In the genomic region with DNA sequence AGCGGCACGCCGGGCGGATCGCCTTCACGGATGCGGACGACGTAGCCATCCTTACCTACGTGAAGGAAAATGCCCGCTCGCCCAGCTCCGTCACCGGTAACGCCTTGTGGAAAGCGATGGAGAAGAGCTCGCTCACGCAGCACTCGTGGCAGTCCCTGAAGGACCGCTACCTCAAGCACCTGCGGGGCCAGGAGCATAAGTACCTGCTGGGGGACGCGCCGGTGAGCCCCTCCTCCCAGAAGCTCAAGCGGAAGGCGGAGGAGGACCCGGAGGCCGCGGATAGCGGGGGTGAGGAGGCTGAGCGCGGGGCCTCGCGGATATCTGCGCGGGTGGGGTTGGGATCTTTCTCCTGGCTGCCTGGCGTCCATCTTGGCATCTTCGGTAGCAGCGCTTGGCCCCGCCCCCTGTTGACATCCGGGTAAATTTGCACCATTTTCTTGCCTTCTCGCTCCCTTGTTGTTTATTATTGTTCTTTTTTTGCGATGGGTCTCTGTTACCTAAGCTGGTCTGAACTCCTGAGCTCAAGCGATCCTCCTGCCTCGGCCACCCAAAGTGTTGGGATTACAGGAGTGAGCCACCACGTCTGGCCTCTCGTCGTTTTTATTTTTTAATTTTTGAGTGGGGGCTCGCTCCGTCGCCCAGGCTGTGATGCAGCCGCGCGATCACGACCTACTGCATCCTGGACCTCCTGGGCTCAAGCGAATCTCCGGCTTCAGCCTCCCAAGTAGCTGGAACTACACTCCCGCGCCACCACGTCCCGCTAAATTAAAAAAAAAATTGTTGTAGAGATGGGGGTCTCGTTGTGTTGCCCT, we compare ENCODE assay signal across 1 cellular context.
TF ChIP-seq lines count a peak whose summit lies in the region.

No MANE protein-coding gene starts in this region.

TF ChIP-seq in HepG2, 621 proteins besides CTCF, POLR2A, EP300 and RAD21 (continued from another document and continues in another):
- TF ChIP-seq, protein P1, sequence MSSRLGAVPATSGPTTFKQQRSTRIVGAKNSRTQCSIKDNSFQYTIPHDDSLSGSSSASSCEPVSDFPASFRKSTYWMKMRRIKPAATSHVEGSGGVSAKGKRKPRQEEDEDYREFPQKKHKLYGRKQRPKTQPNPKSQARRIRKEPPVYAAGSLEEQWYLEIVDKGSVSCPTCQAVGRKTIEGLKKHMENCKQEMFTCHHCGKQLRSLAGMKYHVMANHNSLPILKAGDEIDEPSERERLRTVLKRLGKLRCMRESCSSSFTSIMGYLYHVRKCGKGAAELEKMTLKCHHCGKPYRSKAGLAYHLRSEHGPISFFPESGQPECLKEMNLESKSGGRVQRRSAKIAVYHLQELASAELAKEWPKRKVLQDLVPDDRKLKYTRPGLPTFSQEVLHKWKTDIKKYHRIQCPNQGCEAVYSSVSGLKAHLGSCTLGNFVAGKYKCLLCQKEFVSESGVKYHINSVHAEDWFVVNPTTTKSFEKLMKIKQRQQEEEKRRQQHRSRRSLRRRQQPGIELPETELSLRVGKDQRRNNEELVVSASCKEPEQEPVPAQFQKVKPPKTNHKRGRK (CRISPR knock-in tag; IDR thresholded peaks at IDR 0.05) = no peak; the same call in 1 of the 2 replicates
- TF ChIP-seq DMAP1 (CRISPR knock-in tag; IDR thresholded peaks at IDR 0.05) (no peak; the same call in 1 of the 2 replicates), ZMYM4 (CRISPR knock-in tag; IDR thresholded peaks at IDR 0.05) (no peak), TBP (CRISPR knock-in tag; IDR thresholded peaks at IDR 0.05) (no peak), ZNF605 (CRISPR knock-in tag; IDR thresholded peaks at IDR 0.05) (no peak), CBX1 (IDR thresholded peaks at IDR 0.05; ENCODE audit: low read depth) (no peak), ZNF709 (CRISPR knock-in tag; IDR thresholded peaks at IDR 0.05) (0 out of 2 replicates have a peak, but pooled peaks have one; percentile 33), NFE2 (CRISPR knock-in tag; IDR thresholded peaks at IDR 0.05) (no peak), ZNF451 (CRISPR knock-in tag; IDR thresholded peaks at IDR 0.05) (no peak), ZNF101 (CRISPR knock-in tag; IDR thresholded peaks at IDR 0.05; ENCODE audit: borderline replicate concordance, low read depth) (no peak), RARG (CRISPR knock-in tag; IDR thresholded peaks at IDR 0.05; ENCODE audit: low read depth) (no peak), ZNF781 (CRISPR knock-in tag; IDR thresholded peaks at IDR 0.05; ENCODE audit: borderline replicate concordance, not compliant biosample characterization) (peak; percentile 70), ZNF782 (CRISPR knock-in tag; IDR thresholded peaks at IDR 0.05; ENCODE audit: borderline replicate concordance) (no peak), MXD4 (CRISPR knock-in tag; IDR thresholded peaks at IDR 0.05) (no peak; the same call in 1 of the 2 replicates), POLR2AphosphoS5 (IDR thresholded peaks at IDR 0.05; ENCODE audit: low read depth, low read length) (peak; percentile 52), ZNF572 (CRISPR knock-in tag; IDR thresholded peaks at IDR 0.05) (no peak), TGIF2 (CRISPR knock-in tag; IDR thresholded peaks at IDR 0.05) (peak; percentile 71; the same call in 1 of the 2 replicates), ZNF552 (CRISPR knock-in tag; IDR thresholded peaks at IDR 0.05; ENCODE audit: borderline replicate concordance) (no peak), ZNF292 (CRISPR knock-in tag; IDR thresholded peaks at IDR 0.05; ENCODE audit: borderline replicate concordance, low read depth) (0 out of 2 replicates have a peak, but pooled peaks have one; percentile 15), HIVEP1 (CRISPR knock-in tag; IDR thresholded peaks at IDR 0.05) (0 out of 2 replicates have a peak, but pooled peaks have one; percentile 45), SOX5 (CRISPR knock-in tag; IDR thresholded peaks at IDR 0.05; ENCODE audit: borderline replicate concordance) (no peak), POLR2AphosphoS2 (IDR thresholded peaks at IDR 0.05; ENCODE audit: low read depth, low read length) (no peak), BCL6 (CRISPR knock-in tag; IDR thresholded peaks at IDR 0.05) (no peak), DR1 (CRISPR knock-in tag; IDR thresholded peaks at IDR 0.05) (no peak), MYC (CRISPR knock-in tag; IDR thresholded peaks at IDR 0.05; ENCODE audit: borderline replicate concordance) (peak; percentile 32; the same call in 1 of the 2 replicates), HNF4G (IDR thresholded peaks at IDR 0.05; ENCODE audit: borderline replicate concordance, low read depth, low read length) (no peak), HNF4G (CRISPR knock-in tag; IDR thresholded peaks at IDR 0.05; ENCODE audit: borderline replicate concordance, low read depth) (0 out of 2 replicates have a peak, but pooled peaks have one; percentile 10), ZNF335 (CRISPR knock-in tag; IDR thresholded peaks at IDR 0.05) (no peak), RFX1 (IDR thresholded peaks at IDR 0.05) (no peak), YEATS2 (CRISPR knock-in tag; IDR thresholded peaks at IDR 0.05; ENCODE audit: borderline replicate concordance) (peak; percentile 83; the same call in 1 of the 2 replicates), ZSCAN30 (CRISPR knock-in tag; IDR thresholded peaks at IDR 0.05) (no peak; the same call in 1 of the 2 replicates), TBX3 (IDR thresholded peaks at IDR 0.05; ENCODE audit: borderline replicate concordance) (no peak), POGZ (CRISPR knock-in tag; IDR thresholded peaks at IDR 0.05) (no peak; the same call in 1 of the 2 replicates), NR1H2 (CRISPR knock-in tag; IDR thresholded peaks at IDR 0.05; ENCODE audit: borderline replicate concordance, low read depth) (no peak), NR3C1 (CRISPR knock-in tag; IDR thresholded peaks at IDR 0.05) (no peak), ZNF225 (CRISPR knock-in tag; IDR thresholded peaks at IDR 0.05) (no peak), HDAC1 (CRISPR knock-in tag; IDR thresholded peaks at IDR 0.05) (0 out of 2 replicates have a peak, but pooled peaks have one; percentile 21), TOE1 (CRISPR knock-in tag; IDR thresholded peaks at IDR 0.05) (no peak), SNRNP70 (IDR thresholded peaks at IDR 0.05; ENCODE audit: low read depth, low read length) (no peak), MAFF (IDR thresholded peaks at IDR 0.05; ENCODE audit: low read depth, low read length) (no peak)
- TF ChIP-seq, protein P2, sequence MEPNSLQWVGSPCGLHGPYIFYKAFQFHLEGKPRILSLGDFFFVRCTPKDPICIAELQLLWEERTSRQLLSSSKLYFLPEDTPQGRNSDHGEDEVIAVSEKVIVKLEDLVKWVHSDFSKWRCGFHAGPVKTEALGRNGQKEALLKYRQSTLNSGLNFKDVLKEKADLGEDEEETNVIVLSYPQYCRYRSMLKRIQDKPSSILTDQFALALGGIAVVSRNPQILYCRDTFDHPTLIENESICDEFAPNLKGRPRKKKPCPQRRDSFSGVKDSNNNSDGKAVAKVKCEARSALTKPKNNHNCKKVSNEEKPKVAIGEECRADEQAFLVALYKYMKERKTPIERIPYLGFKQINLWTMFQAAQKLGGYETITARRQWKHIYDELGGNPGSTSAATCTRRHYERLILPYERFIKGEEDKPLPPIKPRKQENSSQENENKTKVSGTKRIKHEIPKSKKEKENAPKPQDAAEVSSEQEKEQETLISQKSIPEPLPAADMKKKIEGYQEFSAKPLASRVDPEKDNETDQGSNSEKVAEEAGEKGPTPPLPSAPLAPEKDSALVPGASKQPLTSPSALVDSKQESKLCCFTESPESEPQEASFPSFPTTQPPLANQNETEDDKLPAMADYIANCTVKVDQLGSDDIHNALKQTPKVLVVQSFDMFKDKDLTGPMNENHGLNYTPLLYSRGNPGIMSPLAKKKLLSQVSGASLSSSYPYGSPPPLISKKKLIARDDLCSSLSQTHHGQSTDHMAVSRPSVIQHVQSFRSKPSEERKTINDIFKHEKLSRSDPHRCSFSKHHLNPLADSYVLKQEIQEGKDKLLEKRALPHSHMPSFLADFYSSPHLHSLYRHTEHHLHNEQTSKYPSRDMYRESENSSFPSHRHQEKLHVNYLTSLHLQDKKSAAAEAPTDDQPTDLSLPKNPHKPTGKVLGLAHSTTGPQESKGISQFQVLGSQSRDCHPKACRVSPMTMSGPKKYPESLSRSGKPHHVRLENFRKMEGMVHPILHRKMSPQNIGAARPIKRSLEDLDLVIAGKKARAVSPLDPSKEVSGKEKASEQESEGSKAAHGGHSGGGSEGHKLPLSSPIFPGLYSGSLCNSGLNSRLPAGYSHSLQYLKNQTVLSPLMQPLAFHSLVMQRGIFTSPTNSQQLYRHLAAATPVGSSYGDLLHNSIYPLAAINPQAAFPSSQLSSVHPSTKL (CRISPR knock-in tag; IDR thresholded peaks at IDR 0.05) = 0 out of 2 replicates have a peak, but pooled peaks have one; percentile 7
- TF ChIP-seq, protein P3, sequence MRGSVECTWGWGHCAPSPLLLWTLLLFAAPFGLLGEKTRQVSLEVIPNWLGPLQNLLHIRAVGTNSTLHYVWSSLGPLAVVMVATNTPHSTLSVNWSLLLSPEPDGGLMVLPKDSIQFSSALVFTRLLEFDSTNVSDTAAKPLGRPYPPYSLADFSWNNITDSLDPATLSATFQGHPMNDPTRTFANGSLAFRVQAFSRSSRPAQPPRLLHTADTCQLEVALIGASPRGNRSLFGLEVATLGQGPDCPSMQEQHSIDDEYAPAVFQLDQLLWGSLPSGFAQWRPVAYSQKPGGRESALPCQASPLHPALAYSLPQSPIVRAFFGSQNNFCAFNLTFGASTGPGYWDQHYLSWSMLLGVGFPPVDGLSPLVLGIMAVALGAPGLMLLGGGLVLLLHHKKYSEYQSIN (CRISPR knock-in tag; IDR thresholded peaks at IDR 0.05; ENCODE audit: borderline replicate concordance) = no peak
- TF ChIP-seq, protein P4, sequence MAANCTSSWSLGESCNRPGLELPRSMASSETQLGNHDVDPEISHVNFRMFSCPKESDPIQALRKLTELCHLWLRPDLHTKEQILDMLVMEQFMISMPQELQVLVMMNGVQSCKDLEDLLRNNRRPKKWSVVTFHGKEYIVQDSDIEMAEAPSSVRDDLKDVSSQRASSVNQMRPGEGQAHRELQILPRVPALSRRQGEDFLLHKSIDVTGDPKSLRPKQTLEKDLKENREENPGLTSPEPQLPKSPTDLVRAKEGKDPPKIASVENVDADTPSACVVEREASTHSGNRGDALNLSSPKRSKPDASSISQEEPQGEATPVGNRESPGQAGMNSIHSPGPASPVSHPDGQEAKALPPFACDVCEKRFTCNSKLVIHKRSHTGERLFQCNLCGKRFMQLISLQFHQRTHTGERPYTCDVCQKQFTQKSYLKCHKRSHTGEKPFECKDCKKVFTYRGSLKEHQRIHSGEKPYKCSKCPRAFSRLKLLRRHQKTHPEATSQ (CRISPR knock-in tag; IDR thresholded peaks at IDR 0.05; ENCODE audit: borderline replicate concordance) = no peak
- TF ChIP-seq, protein P5, sequence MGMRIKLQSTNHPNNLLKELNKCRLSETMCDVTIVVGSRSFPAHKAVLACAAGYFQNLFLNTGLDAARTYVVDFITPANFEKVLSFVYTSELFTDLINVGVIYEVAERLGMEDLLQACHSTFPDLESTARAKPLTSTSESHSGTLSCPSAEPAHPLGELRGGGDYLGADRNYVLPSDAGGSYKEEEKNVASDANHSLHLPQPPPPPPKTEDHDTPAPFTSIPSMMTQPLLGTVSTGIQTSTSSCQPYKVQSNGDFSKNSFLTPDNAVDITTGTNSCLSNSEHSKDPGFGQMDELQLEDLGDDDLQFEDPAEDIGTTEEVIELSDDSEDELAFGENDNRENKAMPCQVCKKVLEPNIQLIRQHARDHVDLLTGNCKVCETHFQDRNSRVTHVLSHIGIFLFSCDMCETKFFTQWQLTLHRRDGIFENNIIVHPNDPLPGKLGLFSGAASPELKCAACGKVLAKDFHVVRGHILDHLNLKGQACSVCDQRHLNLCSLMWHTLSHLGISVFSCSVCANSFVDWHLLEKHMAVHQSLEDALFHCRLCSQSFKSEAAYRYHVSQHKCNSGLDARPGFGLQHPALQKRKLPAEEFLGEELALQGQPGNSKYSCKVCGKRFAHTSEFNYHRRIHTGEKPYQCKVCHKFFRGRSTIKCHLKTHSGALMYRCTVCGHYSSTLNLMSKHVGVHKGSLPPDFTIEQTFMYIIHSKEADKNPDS (CRISPR knock-in tag; IDR thresholded peaks at IDR 0.05) = no peak
- TF ChIP-seq, protein P6, sequence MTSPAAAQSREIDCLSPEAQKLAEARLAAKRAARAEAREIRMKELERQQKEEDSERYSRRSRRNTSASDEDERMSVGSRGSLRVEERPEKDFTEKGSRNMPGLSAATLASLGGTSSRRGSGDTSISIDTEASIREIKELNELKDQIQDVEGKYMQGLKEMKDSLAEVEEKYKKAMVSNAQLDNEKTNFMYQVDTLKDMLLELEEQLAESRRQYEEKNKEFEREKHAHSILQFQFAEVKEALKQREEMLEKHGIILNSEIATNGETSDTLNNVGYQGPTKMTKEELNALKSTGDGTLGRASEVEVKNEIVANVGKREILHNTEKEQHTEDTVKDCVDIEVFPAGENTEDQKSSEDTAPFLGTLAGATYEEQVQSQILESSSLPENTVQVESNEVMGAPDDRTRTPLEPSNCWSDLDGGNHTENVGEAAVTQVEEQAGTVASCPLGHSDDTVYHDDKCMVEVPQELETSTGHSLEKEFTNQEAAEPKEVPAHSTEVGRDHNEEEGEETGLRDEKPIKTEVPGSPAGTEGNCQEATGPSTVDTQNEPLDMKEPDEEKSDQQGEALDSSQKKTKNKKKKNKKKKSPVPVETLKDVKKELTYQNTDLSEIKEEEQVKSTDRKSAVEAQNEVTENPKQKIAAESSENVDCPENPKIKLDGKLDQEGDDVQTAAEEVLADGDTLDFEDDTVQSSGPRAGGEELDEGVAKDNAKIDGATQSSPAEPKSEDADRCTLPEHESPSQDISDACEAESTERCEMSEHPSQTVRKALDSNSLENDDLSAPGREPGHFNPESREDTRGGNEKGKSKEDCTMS (CRISPR knock-in tag; conservative IDR thresholded peaks at IDR 0.05) = no peak
- TF ChIP-seq, protein P7, sequence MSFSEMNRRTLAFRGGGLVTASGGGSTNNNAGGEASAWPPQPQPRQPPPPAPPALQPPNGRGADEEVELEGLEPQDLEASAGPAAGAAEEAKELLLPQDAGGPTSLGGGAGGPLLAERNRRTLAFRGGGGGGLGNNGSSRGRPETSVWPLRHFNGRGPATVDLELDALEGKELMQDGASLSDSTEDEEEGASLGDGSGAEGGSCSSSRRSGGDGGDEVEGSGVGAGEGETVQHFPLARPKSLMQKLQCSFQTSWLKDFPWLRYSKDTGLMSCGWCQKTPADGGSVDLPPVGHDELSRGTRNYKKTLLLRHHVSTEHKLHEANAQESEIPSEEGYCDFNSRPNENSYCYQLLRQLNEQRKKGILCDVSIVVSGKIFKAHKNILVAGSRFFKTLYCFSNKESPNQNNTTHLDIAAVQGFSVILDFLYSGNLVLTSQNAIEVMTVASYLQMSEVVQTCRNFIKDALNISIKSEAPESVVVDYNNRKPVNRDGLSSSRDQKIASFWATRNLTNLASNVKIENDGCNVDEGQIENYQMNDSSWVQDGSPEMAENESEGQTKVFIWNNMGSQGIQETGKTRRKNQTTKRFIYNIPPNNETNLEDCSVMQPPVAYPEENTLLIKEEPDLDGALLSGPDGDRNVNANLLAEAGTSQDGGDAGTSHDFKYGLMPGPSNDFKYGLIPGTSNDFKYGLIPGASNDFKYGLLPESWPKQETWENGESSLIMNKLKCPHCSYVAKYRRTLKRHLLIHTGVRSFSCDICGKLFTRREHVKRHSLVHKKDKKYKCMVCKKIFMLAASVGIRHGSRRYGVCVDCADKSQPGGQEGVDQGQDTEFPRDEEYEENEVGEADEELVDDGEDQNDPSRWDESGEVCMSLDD (CRISPR knock-in tag; IDR thresholded peaks at IDR 0.05; ENCODE audit: borderline replicate concordance) = no peak
